1 cellular context compared by ENCODE assay signal in the genomic region with DNA sequence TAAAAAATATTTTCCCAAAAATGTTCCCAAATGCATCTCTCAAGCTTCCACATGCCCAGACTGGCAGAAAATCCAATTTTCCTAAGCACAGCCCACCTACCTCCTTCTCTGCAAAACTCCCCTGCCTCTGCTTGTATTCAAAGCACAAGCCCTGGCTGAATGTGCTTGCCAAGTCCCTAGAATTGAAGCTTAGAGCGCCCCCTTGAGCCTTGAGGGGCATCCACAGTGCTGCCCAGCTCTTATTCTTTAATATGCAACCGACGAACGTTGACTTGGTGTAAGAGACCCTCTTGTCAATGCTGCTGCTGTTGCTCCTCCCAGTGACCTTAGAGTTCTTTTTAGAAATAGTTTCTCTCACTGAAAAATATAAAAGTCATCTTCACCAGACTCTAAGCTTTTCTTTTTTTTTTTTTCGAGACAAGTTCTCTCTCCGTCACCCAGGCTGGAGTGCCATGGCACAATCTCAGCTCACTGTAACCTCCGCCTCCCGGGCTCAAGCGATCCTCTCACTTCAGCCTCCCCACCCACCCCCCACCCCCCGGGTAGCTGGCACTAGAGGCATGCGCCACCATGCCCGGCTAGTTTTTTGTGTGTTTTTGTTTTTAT.
TF ChIP-seq lines count a peak whose summit lies in the region.

No MANE protein-coding gene starts in this region.

TF ChIP-seq in GM23338, 12 proteins besides CTCF, POLR2A, EP300 and RAD21 (continued from another document):
- TF ChIP-seq, protein P1, sequence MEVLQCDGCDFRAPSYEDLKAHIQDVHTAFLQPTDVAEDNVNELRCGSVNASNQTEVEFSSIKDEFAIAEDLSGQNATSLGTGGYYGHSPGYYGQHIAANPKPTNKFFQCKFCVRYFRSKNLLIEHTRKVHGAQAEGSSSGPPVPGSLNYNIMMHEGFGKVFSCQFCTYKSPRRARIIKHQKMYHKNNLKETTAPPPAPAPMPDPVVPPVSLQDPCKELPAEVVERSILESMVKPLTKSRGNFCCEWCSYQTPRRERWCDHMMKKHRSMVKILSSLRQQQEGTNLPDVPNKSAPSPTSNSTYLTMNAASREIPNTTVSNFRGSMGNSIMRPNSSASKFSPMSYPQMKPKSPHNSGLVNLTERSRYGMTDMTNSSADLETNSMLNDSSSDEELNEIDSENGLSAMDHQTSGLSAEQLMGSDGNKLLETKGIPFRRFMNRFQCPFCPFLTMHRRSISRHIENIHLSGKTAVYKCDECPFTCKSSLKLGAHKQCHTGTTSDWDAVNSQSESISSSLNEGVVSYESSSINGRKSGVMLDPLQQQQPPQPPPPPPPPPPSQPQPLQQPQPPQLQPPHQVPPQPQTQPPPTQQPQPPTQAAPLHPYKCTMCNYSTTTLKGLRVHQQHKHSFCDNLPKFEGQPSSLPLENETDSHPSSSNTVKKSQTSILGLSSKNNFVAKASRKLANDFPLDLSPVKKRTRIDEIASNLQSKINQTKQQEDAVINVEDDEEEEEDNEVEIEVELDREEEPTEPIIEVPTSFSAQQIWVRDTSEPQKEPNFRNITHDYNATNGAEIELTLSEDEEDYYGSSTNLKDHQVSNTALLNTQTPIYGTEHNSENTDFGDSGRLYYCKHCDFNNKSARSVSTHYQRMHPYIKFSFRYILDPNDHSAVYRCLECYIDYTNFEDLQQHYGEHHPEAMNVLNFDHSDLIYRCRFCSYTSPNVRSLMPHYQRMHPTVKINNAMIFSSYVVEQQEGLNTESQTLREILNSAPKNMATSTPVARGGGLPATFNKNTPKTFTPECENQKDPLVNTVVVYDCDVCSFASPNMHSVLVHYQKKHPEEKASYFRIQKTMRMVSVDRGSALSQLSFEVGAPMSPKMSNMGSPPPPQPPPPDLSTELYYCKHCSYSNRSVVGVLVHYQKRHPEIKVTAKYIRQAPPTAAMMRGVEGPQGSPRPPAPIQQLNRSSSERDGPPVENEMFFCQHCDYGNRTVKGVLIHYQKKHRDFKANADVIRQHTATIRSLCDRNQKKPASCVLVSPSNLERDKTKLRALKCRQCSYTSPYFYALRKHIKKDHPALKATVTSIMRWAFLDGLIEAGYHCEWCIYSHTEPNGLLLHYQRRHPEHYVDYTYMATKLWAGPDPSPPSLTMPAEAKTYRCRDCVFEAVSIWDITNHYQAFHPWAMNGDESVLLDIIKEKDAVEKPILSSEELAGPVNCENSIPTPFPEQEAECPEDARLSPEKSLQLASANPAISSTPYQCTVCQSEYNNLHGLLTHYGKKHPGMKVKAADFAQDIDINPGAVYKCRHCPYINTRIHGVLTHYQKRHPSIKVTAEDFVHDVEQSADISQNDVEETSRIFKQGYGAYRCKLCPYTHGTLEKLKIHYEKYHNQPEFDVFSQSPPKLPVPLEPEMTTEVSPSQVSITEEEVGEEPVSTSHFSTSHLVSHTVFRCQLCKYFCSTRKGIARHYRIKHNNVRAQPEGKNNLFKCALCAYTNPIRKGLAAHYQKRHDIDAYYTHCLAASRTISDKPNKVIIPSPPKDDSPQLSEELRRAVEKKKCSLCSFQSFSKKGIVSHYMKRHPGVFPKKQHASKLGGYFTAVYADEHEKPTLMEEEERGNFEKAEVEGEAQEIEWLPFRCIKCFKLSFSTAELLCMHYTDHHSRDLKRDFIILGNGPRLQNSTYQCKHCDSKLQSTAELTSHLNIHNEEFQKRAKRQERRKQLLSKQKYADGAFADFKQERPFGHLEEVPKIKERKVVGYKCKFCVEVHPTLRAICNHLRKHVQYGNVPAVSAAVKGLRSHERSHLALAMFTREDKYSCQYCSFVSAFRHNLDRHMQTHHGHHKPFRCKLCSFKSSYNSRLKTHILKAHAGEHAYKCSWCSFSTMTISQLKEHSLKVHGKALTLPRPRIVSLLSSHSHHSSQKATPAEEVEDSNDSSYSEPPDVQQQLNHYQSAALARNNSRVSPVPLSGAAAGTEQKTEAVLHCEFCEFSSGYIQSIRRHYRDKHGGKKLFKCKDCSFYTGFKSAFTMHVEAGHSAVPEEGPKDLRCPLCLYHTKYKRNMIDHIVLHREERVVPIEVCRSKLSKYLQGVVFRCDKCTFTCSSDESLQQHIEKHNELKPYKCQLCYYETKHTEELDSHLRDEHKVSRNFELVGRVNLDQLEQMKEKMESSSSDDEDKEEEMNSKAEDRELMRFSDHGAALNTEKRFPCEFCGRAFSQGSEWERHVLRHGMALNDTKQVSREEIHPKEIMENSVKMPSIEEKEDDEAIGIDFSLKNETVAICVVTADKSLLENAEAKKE (CRISPR knock-in tag; IDR thresholded peaks at IDR 0.05): no peak
- TF ChIP-seq ZNF114 (CRISPR knock-in tag; IDR thresholded peaks at IDR 0.05) (no peak), CREB1 (CRISPR knock-in tag; IDR thresholded peaks at IDR 0.05; ENCODE audit: low read depth) (no peak), JUNB (IDR thresholded peaks at IDR 0.05; ENCODE audit: unreplicated experiment) (no peak)
